Comparison of ENCODE assay signal across 9 cellular contexts in the genomic region with DNA sequence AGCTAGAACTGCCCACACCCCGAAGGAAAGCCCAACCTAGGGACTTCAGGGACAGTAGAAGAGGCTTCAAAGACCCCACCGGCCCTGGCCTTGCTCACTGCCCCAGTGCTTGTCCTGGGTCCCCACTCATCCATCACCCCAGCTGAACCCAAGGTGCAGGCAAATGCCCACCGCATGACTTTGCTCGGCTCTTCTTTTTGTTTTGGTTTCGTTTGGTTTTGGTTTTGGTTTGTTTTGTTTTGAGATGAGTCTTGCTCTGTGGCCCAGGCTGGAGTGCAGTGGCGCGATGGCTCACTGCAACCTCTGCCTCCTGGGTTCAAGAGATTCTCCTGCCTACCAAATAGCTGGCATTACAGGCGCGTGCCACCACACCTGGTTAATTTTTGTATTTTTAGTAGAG. TPM values are rescaled to one million over a fixed set of nuclear protein-coding genes. Genes with fewer than 3 reads are reported as not detected.
A peak's percentile ranks its signal among the peaks of the same experiment; 100 is the strongest.
DNase-seq lines count a peak whose midpoint lies in the region; ATAC-seq and TF ChIP-seq lines count a peak whose summit lies in the region.
"Had no signal": no experiment of that assay in that cellular context is flagged by ENCODE, and none has a peak within 500 bp of the region (broad histone marks: within the 10 kb centered on the region; RNA-seq: fewer than 3 reads in every experiment).

No MANE protein-coding gene starts in this region.

- no peak overlapping the region for H3K27ac ChIP-seq in testis

- no peaks in the 10 kb centered on the region for H3K9me3 Mint-ChIP-seq in activated T-cell treated with anti-CD3 and anti-CD28 coated beads, Interleukin-2, amount 50 U/mL, for 24 hours
- H3K9me3 Mint-ChIP-seq in stimulated activated memory B cell treated with anti-CD40 and anti-IgM and Interleukin-4, amounts not matched to agents 10 μg/mL and 1 μg/mL and 100 μg/mL, for 72 hours: no peaks in the 10 kb centered on the region
- peaks cover 2% of the 10 kb centered on the region for H3K9me3 Mint-ChIP-seq in glutamatergic neuron (ENCODE audit: unreplicated experiment)

- no peaks in the 10 kb centered on the region for H3K9me3 ChIP-seq in testis

- peaks cover 17% of the 10 kb centered on the region for H3K4me1 Mint-ChIP-seq in activated T-cell treated with anti-CD3 and anti-CD28 coated beads, Interleukin-2, amount 50 U/mL, for 24 hours (ENCODE audit: low read depth)
- H3K4me1 Mint-ChIP-seq in stimulated activated memory B cell treated with anti-CD40 and anti-IgM and Interleukin-4, amounts not matched to agents 10 μg/mL and 1 μg/mL and 100 μg/mL, for 72 hours: peaks cover 8% of the 10 kb centered on the region
- H3K4me1 Mint-ChIP-seq in glutamatergic neuron (ENCODE audit: low read depth, unreplicated experiment): peaks cover 13% of the 10 kb centered on the region

- no peaks in the 10 kb centered on the region for H3K36me3 ChIP-seq in testis (ENCODE audit: low read depth, missing control alignments)

- no peaks in the 10 kb centered on the region for H3K27me3 ChIP-seq in testis

- WGBS in testis, 2 donors: 82 to 93% methylated on average over 8 to 9 of the region's 9 CpGs

- peak overlapping the region; percentile 71 for H3K27ac Mint-ChIP-seq in activated T-cell treated with anti-CD3 and anti-CD28 coated beads, Interleukin-2, amount 50 U/mL, for 24 hours
- H3K27ac Mint-ChIP-seq in stimulated activated memory B cell treated with anti-CD40 and anti-IgM and Interleukin-4, amounts not matched to agents 10 μg/mL and 1 μg/mL and 100 μg/mL, for 72 hours: peak overlapping the region; percentile 79
- no peak overlapping the region for H3K27ac Mint-ChIP-seq in glutamatergic neuron (ENCODE audit: unreplicated experiment)

- H3K4me3 ChIP-seq in testis: no peak overlapping the region

- DNase-seq in activated T-cell treated with anti-CD3 and anti-CD28 coated beads, Interleukin-2, amount 50 U/mL, for 24 hours: peak; percentile 58
- DNase-seq in GF-D8 (lab: John Stamatoyannopoulos, UW): no peak
- no peak for DNase-seq in glutamatergic neuron
- DNase-seq in testis: no peak
- DNase-seq in cerebellar nuclear complex (lab: John Stamatoyannopoulos, UW): no peak
- DNase-seq: NCI-H510A had no signal

- no peak for TF ChIP-seq POLR2A in testis (IDR thresholded peaks at IDR 0.05)

- no peaks in the 10 kb centered on the region for H3K27me3 Mint-ChIP-seq in activated T-cell treated with anti-CD3 and anti-CD28 coated beads, Interleukin-2, amount 50 U/mL, for 24 hours
- H3K27me3 Mint-ChIP-seq in stimulated activated memory B cell treated with anti-CD40 and anti-IgM and Interleukin-4, amounts not matched to agents 10 μg/mL and 1 μg/mL and 100 μg/mL, for 72 hours: peaks cover 6% of the 10 kb centered on the region
- peaks cover 6% of the 10 kb centered on the region for H3K27me3 Mint-ChIP-seq in glutamatergic neuron (ENCODE audit: unreplicated experiment)

- intact Hi-C loops in testis (cut with DNase I; ENCODE audit: low total_unique reads): no loop called here

- H3K4me3 Mint-ChIP-seq in activated T-cell treated with anti-CD3 and anti-CD28 coated beads, Interleukin-2, amount 50 U/mL, for 24 hours: peak overlapping the region; percentile 36
- H3K4me3 Mint-ChIP-seq in stimulated activated memory B cell treated with anti-CD40 and anti-IgM and Interleukin-4, amounts not matched to agents 10 μg/mL and 1 μg/mL and 100 μg/mL, for 72 hours: peak overlapping the region; percentile 54
- no peak overlapping the region for H3K4me3 Mint-ChIP-seq in glutamatergic neuron (ENCODE audit: unreplicated experiment)

- peak; percentile 80 for ATAC-seq in GM19397 (IDR thresholded peaks at IDR 0.05; ENCODE audit: unreplicated experiment)
- peak; percentile 85 for ATAC-seq in HG03108 (IDR thresholded peaks at IDR 0.05; ENCODE audit: unreplicated experiment)
- peak; percentile 63 for ATAC-seq in stimulated activated memory B cell treated with anti-CD40 and anti-IgM and Interleukin-4, amounts not matched to agents 10 μg/mL and 1 μg/mL and 100 μg/mL, for 72 hours

- peaks cover 26% of the 10 kb centered on the region for H3K4me1 ChIP-seq in testis

- no peaks in the 10 kb centered on the region for H3K36me3 Mint-ChIP-seq in activated T-cell treated with anti-CD3 and anti-CD28 coated beads, Interleukin-2, amount 50 U/mL, for 24 hours (ENCODE audit: low read depth)
- no peaks in the 10 kb centered on the region for H3K36me3 Mint-ChIP-seq in stimulated activated memory B cell treated with anti-CD40 and anti-IgM and Interleukin-4, amounts not matched to agents 10 μg/mL and 1 μg/mL and 100 μg/mL, for 72 hours
- no peaks in the 10 kb centered on the region for H3K36me3 Mint-ChIP-seq in glutamatergic neuron (ENCODE audit: unreplicated experiment)

- TF ChIP-seq CTCF in glutamatergic neuron (IDR thresholded peaks at IDR 0.05; ENCODE audit: partially characterized antibody, unreplicated experiment) (no peak), testis (IDR thresholded peaks at IDR 0.05) (no peak)

RNA-seq across cellular contexts. Expression of gene CCDC85C, which starts 9.0 kb away (rescaled TPM):
- total RNA-seq in glutamatergic neuron (ENCODE audit: unreplicated experiment) (32.3 TPM), testis (10 to 100 TPM; 26.4 to 28.3 TPM)
- polyA plus RNA-seq in testis (ENCODE audit: insufficient read depth, low read depth, low replicate concordance): 25.6 TPM

RNA-seq across cellular contexts. Expression of gene HHIPL1, which starts 49.9 kb away (rescaled TPM):
- 0.47 TPM for total RNA-seq in glutamatergic neuron (ENCODE audit: unreplicated experiment)
- total RNA-seq in testis: 1 to 10 TPM; 2.7 to 3.9 TPM
- polyA plus RNA-seq in testis (ENCODE audit: insufficient read depth, low read depth, low replicate concordance): 1.0 TPM
